Comparison of ENCODE assay signal across 1 cellular context in genomic region chr4:110533590-110533910, GRCh38.
TF ChIP-seq lines count a peak whose summit lies in the region.

No MANE protein-coding gene starts in this region.

TF ChIP-seq in GM23338, 12 proteins besides CTCF, POLR2A, EP300 and RAD21 (continued from another document):
- TF ChIP-seq ZNF462 (CRISPR knock-in tag; IDR thresholded peaks at IDR 0.05): no peak
- no peak for TF ChIP-seq NANOG (IDR thresholded peaks at IDR 0.05; ENCODE audit: borderline replicate concordance)
- no peak for TF ChIP-seq CREB1 (CRISPR knock-in tag; IDR thresholded peaks at IDR 0.05; ENCODE audit: low read depth)
- no peak for TF ChIP-seq STAT1 (IDR thresholded peaks at IDR 0.05; ENCODE audit: unreplicated experiment)
- TF ChIP-seq ZNF331 (CRISPR knock-in tag; IDR thresholded peaks at IDR 0.05; ENCODE audit: low read depth): no peak
- no peak for TF ChIP-seq REST (IDR thresholded peaks at IDR 0.05; ENCODE audit: unreplicated experiment)
- TF ChIP-seq EZH2phosphoT487 (IDR thresholded peaks at IDR 0.05; ENCODE audit: unreplicated experiment): no peak
- no peak for TF ChIP-seq POLR2AphosphoS5 (IDR thresholded peaks at IDR 0.05; ENCODE audit: low read depth)
- TF ChIP-seq EZH2 (IDR thresholded peaks at IDR 0.05; ENCODE audit: low read depth, unreplicated experiment): no peak
TF ChIP-seq in GM23338: peak in this region for 0.
